14 cellular contexts compared by ENCODE assay signal in genomic region chr15:29920515-29920914, GRCh38.
A peak's percentile ranks its signal among the peaks of the same experiment; 100 is the strongest.
DNase-seq lines count a peak whose midpoint lies in the region; ATAC-seq and TF ChIP-seq lines count a peak whose summit lies in the region.
"Had no signal": no experiment of that assay in that cellular context is flagged by ENCODE, and none has a peak within 500 bp of the region (broad histone marks: within the 10 kb centered on the region; RNA-seq: fewer than 3 reads in every experiment).

No MANE protein-coding gene starts in this region.

- no peak for TF ChIP-seq POLR2A in Peyer's patch (IDR thresholded peaks at IDR 0.05)

- H3K36me3 Mint-ChIP-seq in activated naive CD8-positive, alpha-beta T cell treated with anti-CD3 and anti-CD28 coated beads, Interleukin-2, amount 50 U/mL, for 24 hours (ENCODE audit: low read depth) = no peaks in the 10 kb centered on the region

- H3K27me3 ChIP-seq in Peyer's patch = no peaks in the 10 kb centered on the region
- H3K27me3 ChIP-seq: gastroesophageal sphincter had no signal

- no peak for TF ChIP-seq CTCF in Peyer's patch (IDR thresholded peaks at IDR 0.05)
- TF ChIP-seq CTCF in fibroblast of mammary gland (conservative IDR thresholded peaks at IDR 0.05; ENCODE audit: control insufficient read depth, insufficient read depth, low read depth, low read length) = no peak
- no peak for TF ChIP-seq CTCF in omental fat pad (IDR thresholded peaks at IDR 0.05)

- H3K9me3 ChIP-seq in Peyer's patch = no peaks in the 10 kb centered on the region
- H3K9me3 ChIP-seq: gastroesophageal sphincter had no signal

- H3K4me1 Mint-ChIP-seq in activated naive CD8-positive, alpha-beta T cell treated with anti-CD3 and anti-CD28 coated beads, Interleukin-2, amount 50 U/mL, for 24 hours = no peaks in the 10 kb centered on the region

- no peak overlapping the region for H3K4me3 Mint-ChIP-seq in activated naive CD8-positive, alpha-beta T cell treated with anti-CD3 and anti-CD28 coated beads, Interleukin-2, amount 50 U/mL, for 24 hours

- no peaks in the 10 kb centered on the region for H3K9me3 Mint-ChIP-seq in activated naive CD8-positive, alpha-beta T cell treated with anti-CD3 and anti-CD28 coated beads, Interleukin-2, amount 50 U/mL, for 24 hours

- H3K4me3 ChIP-seq in Peyer's patch (no peak overlapping the region), fibroblast of mammary gland (ENCODE audit: control insufficient read depth, low read depth, low read length) (no peak overlapping the region)
- H3K4me3 ChIP-seq: gastroesophageal sphincter, SK-N-MC had no signal

- in situ Hi-C loops in G401 (cut with HindIII; ENCODE audit: low sequenced_read_pairs) = no loop called here

- peak; percentile 66 for ATAC-seq in omental fat pad (ENCODE audit: low FRiP score)
- ATAC-seq in HG03095 (IDR thresholded peaks at IDR 0.05; ENCODE audit: unreplicated experiment) = no peak
- ATAC-seq in activated naive CD8-positive, alpha-beta T cell treated with anti-CD3 and anti-CD28 coated beads, Interleukin-2, amount 50 U/mL, for 24 hours = no peak
- ATAC-seq: gastroesophageal sphincter, right cardiac atrium had no signal

- no peaks in the 10 kb centered on the region for H3K36me3 ChIP-seq in Peyer's patch
- H3K36me3 ChIP-seq: gastroesophageal sphincter had no signal

- peaks cover 0 to 13% (median 0%) of the 10 kb centered on the region in 4 donors for H3K4me1 ChIP-seq in Peyer's patch
- H3K4me1 ChIP-seq: gastroesophageal sphincter had no signal

- H3K27me3 Mint-ChIP-seq in activated naive CD8-positive, alpha-beta T cell treated with anti-CD3 and anti-CD28 coated beads, Interleukin-2, amount 50 U/mL, for 24 hours = peaks cover 31% of the 10 kb centered on the region

- H3K27ac Mint-ChIP-seq in activated naive CD8-positive, alpha-beta T cell treated with anti-CD3 and anti-CD28 coated beads, Interleukin-2, amount 50 U/mL, for 24 hours = no peak overlapping the region

- H3K27ac ChIP-seq in Peyer's patch = no peak overlapping the region
- H3K27ac ChIP-seq: gastroesophageal sphincter, SK-N-MC had no signal

- DNase-seq in G401 (ENCODE audit: low spot score) = peak; percentile 70
- DNase-seq in Peyer's patch = peak in 2 of 3 donors; percentile 61 to 77
- peak; percentile 28 for DNase-seq in fibroblast of mammary gland (ENCODE audit: low read depth)
- no peak for DNase-seq in omental fat pad (ENCODE audit: low spot score)
- no peak for DNase-seq in pons (ENCODE audit: low spot score)
- no peak for DNase-seq in NCI-H1417 treated with DMSO at 0.1 percent for 48 hours (lab: John Stamatoyannopoulos, UW)
- DNase-seq in activated naive CD8-positive, alpha-beta T cell treated with anti-CD3 and anti-CD28 coated beads, Interleukin-2, amount 50 U/mL, for 24 hours = no peak
- DNase-seq: activated CD4-positive, alpha-beta T cell treated with anti-CD3 and anti-CD28 coated beads for 4 hours; NCI-H1048; NCI-H524 treated with DMSO at 0.1 percent for 48 hours; right cardiac atrium had no signal

Comparison
In these comparisons a context has a peak if more than half of its experiments do, and no peak if none do; other contexts are left out.
1. DNase-seq: peak in G401 (single experiment), Peyer's patch (2 of 3) and fibroblast of mammary gland (single experiment); none in omental fat pad (single experiment), pons (single experiment), NCI-H1417 treated with DMSO at 0.1 percent for 48 hours (single experiment) and activated naive CD8-positive, alpha-beta T cell treated with anti-CD3 and anti-CD28 coated beads, Interleukin-2, amount 50 U/mL, for 24 hours (single experiment).